Comparison of ENCODE assay signal across 8 cellular contexts in genomic region chr7:92461027-92462003, GRCh38. TPM values are rescaled to one million over a fixed set of nuclear protein-coding genes. Genes with fewer than 3 reads are reported as not detected.
DNase-seq lines count a peak whose midpoint lies in the region; ATAC-seq and TF ChIP-seq lines count a peak whose summit lies in the region.

No MANE protein-coding gene starts in this region.

- no peak overlapping the region for H3K23ac ChIP-seq in mesenchymal stem cell (ENCODE audit: low read length in 2 of 2)

- TF ChIP-seq POLR2A in Peyer's patch (IDR thresholded peaks at IDR 0.05) = peak in 1 of 2 donors; percentile 13

- H3K4ac ChIP-seq in mesenchymal stem cell (ENCODE audit: low read depth in 1 of 2, low read length in 2 of 2) = no peak overlapping the region

- H2BK12ac ChIP-seq in mesenchymal stem cell (ENCODE audit: low read length in 2 of 2) = no peak overlapping the region

- no peak overlapping the region for H3K27ac Mint-ChIP-seq in MCF 10A (ENCODE audit: low read depth, unreplicated experiment)

- peak in 5 of 6 experiments; percentile 9 to 65 (median 60) for TF ChIP-seq CTCF in Peyer's patch (IDR thresholded peaks at IDR 0.05)
- TF ChIP-seq CTCF in MCF 10A (IDR thresholded peaks at IDR 0.05; ENCODE audit: unreplicated experiment) = peak; percentile 62

- H3K18ac ChIP-seq in mesenchymal stem cell (ENCODE audit: low read depth in 1 of 2, low read length in 2 of 2) = no peak overlapping the region

- WGBS in mesenchymal stem cell = 72% methylated on average over 6 of the region's 8 CpGs

- no TSS peak for BruUV-seq in MCF 10A (replicated peaks; lab: Mats Ljungman, UMichigan)

- POLR2A ChIA-PET in MCF 10A (lab: Yijun Ruan, JAX) = interaction anchor here (0.7 to 2.1 kb wide), 6 partner anchors 9 to 1530 kb away, joined by 3 to 17 read pairs (median 3); partner anchors contain the start of genes CYP51A1 and GATAD1

- peaks cover 11% of the 10 kb centered on the region for H3K4me1 Mint-ChIP-seq in MCF 10A (ENCODE audit: insufficient read depth, unreplicated experiment)

- H3K4me3 Mint-ChIP-seq in MCF 10A (ENCODE audit: unreplicated experiment) = no peak overlapping the region

- H3K27me3 ChIP-seq in HUES48 (ENCODE audit: control insufficient read depth, insufficient read depth, low read length) (no peaks in the 10 kb centered on the region), Peyer's patch (no peaks in the 10 kb centered on the region), mesenchymal stem cell (ENCODE audit: control insufficient read depth in 1 of 2, insufficient read depth in 1 of 2, low read length in 2 of 2) (no peaks in the 10 kb centered on the region)

- H3K9me3 ChIP-seq in HUES48 (ENCODE audit: control insufficient read depth, insufficient read depth, low read length) (no peaks in the 10 kb centered on the region), Peyer's patch (no peaks in the 10 kb centered on the region), mesenchymal stem cell (ENCODE audit: control insufficient read depth, low read length) (no peaks in the 10 kb centered on the region)

- DNase-seq in DMS53 treated with DMSO at 0.1 percent for 48 hours (lab: John Stamatoyannopoulos, UW; ENCODE audit: unreplicated experiment) = peak; percentile 79
- peak in 1 of 3 donors; percentile 49 for DNase-seq in Peyer's patch
- DNase-seq in MCF 10A (ENCODE audit: unreplicated experiment) = peak; percentile 49
- DNase-seq in mesenchymal stem cell = peak; percentile 51
- DNase-seq in NCI-H1048 (lab: John Stamatoyannopoulos, UW) = no peak

- H3K79me1 ChIP-seq in mesenchymal stem cell (replicated peaks; ENCODE audit: low read length, poor library complexity, severe bottlenecking) = no peaks in the 10 kb centered on the region

- no peak overlapping the region for H2BK5ac ChIP-seq in mesenchymal stem cell (ENCODE audit: low read depth, low read length, poor library complexity, severe bottlenecking)

- H3K4me1 ChIP-seq in HUES48 (ENCODE audit: control insufficient read depth, insufficient read depth, low read length) (no peaks in the 10 kb centered on the region), Peyer's patch (no peaks in the 10 kb centered on the region), mesenchymal stem cell (ENCODE audit: control insufficient read depth, insufficient read depth, low read depth, low read length) (no peaks in the 10 kb centered on the region)

- no peak overlapping the region for H2BK120ac ChIP-seq in mesenchymal stem cell (ENCODE audit: low read depth, low read length)

- H3K9ac ChIP-seq in HUES48 (ENCODE audit: low read depth, low read length) = no peak overlapping the region
- peak overlapping the region; percentile 61 for H3K9ac ChIP-seq in mesenchymal stem cell (ENCODE audit: low read length)

- ATAC-seq in GM19463 (IDR thresholded peaks at IDR 0.05; ENCODE audit: unreplicated experiment) = peak; percentile 81
- no peak for ATAC-seq in HG03571 (IDR thresholded peaks at IDR 0.05; ENCODE audit: unreplicated experiment)

- CTCF ChIA-PET in MCF 10A (lab: Yijun Ruan, JAX) = interaction anchor here (0.6 to 3.1 kb wide), 21 partner anchors 9 to 1619 kb away, joined by 3 to 27 read pairs (median 4); partner anchors contain the start of genes ERVW-1 and GATAD1

- intact Hi-C loops in MCF 10A (cut with micrococcal nuclease) = loop anchor here (5.0 kb wide), 1 partner anchor 579 kb away; the partner anchor contains the start of gene MTERF1

- H4K8ac ChIP-seq in mesenchymal stem cell (ENCODE audit: low read length) = no peak overlapping the region

- H2BK15ac ChIP-seq in mesenchymal stem cell (ENCODE audit: low read depth, poor library complexity, severe bottlenecking) = no peak overlapping the region

- H3K14ac ChIP-seq in mesenchymal stem cell (ENCODE audit: low read length in 2 of 2) = no peak overlapping the region

- no peak overlapping the region for H3K4me3 ChIP-seq in HUES48 (ENCODE audit: low read depth, low read length)
- H3K4me3 ChIP-seq in Peyer's patch = no peak overlapping the region
- no peak overlapping the region for H3K4me3 ChIP-seq in mesenchymal stem cell (ENCODE audit: insufficient read depth in 1 of 2, low read depth in 1 of 2, low read length in 2 of 2)

- H3K36me3 Mint-ChIP-seq in MCF 10A (ENCODE audit: insufficient read depth, unreplicated experiment) = peaks cover 49% of the 10 kb centered on the region

- no peaks in the 10 kb centered on the region for H3K27me3 Mint-ChIP-seq in MCF 10A (ENCODE audit: insufficient read depth, unreplicated experiment)

- no peak overlapping the region for H3K4me2 ChIP-seq in mesenchymal stem cell (ENCODE audit: low read length, poor library complexity, severe bottlenecking)

- H4K91ac ChIP-seq in mesenchymal stem cell (ENCODE audit: low read length) = no peak overlapping the region

- peaks cover 19% of the 10 kb centered on the region for H3K36me3 ChIP-seq in HUES48 (ENCODE audit: control insufficient read depth, insufficient read depth, low read length)
- peaks cover 0 to 31% (median 0%) of the 10 kb centered on the region in 3 donors for H3K36me3 ChIP-seq in Peyer's patch
- H3K36me3 ChIP-seq in mesenchymal stem cell (ENCODE audit: control insufficient read depth in 1 of 2, insufficient read depth in 2 of 2, low read depth in 1 of 2, low read length in 2 of 2) = peaks cover 11 to 34% of the 10 kb centered on the region in 2 experiments

- H3K27ac ChIP-seq in HUES48 (ENCODE audit: low read depth, low read length) (peak overlapping the region; percentile 21), Peyer's patch (no peak overlapping the region), mesenchymal stem cell (ENCODE audit: low read length, poor library complexity, severe bottlenecking) (peak overlapping the region; percentile 23)

- H3K9me3 Mint-ChIP-seq in MCF 10A (ENCODE audit: unreplicated experiment) = no peaks in the 10 kb centered on the region

- peak overlapping the region; percentile 46 for H2AFZ ChIP-seq in mesenchymal stem cell (ENCODE audit: low read depth, low read length)

- H2AK5ac ChIP-seq in mesenchymal stem cell (ENCODE audit: low read length, severe bottlenecking) = no peak overlapping the region

RNA-seq across cellular contexts. Expression of gene GATAD1, which starts 14.0 kb away (rescaled TPM):
- total RNA-seq in Peyer's patch (10 to 100 TPM; 31.3 to 85.0 (median 45.4) TPM), MCF 10A (2022) (41.2 and 44.2 TPM in 2 replicates)
- polyA plus RNA-seq in mesenchymal stem cell (2013, experiment 1 of 2) = 29.5 TPM
- 29.2 TPM for polyA plus RNA-seq in mesenchymal stem cell (2013, experiment 2 of 2)

RNA-seq across cellular contexts. Expression of gene ERVW-1, which starts 16.4 kb away (rescaled TPM):
- total RNA-seq in Peyer's patch (not detected), MCF 10A (2022) (not detected in 2 replicates)
- not detected for polyA plus RNA-seq in mesenchymal stem cell (2013, experiment 1 of 2)
- polyA plus RNA-seq in mesenchymal stem cell (2013, experiment 2 of 2) = not detected

Comparison
In these comparisons a context has a peak if more than half of its experiments do, and no peak if none do; other contexts are left out.
1. H3K27ac ChIP-seq: peak in HUES48 (single experiment) and mesenchymal stem cell (single experiment); none in Peyer's patch (0 of 4).